21 cellular contexts compared by ENCODE assay signal in genomic region chr2:180663016-180663471, GRCh38.
A peak's percentile ranks its signal among the peaks of the same experiment; 100 is the strongest.
DNase-seq lines count a peak whose midpoint lies in the region; ATAC-seq and TF ChIP-seq lines count a peak whose summit lies in the region.
"Had no signal": no experiment of that assay in that cellular context is flagged by ENCODE, and none has a peak within 500 bp of the region (broad histone marks: within the 10 kb centered on the region; RNA-seq: fewer than 3 reads in every experiment).

No MANE protein-coding gene starts in this region.

- RAD21 ChIA-PET in HCT116 (lab: Charles Lee; ENCODE audit: low non-redundant PET in 1 of 2, low total read pairs in 2 of 2, uncharacterized antibody in 2 of 2, unreplicated experiment in 2 of 2), result no interaction called here

- H3K27ac Mint-ChIP-seq in CD8-positive, alpha-beta memory T cell, result peak overlapping the region in 1 of 8 donors; percentile 10
- no peak overlapping the region for H3K27ac Mint-ChIP-seq in activated CD4-positive, alpha-beta T cell treated with anti-CD3 and anti-CD28 coated beads for 36 hours
- H3K27ac Mint-ChIP-seq: activated CD8-positive, alpha-beta T cell treated with anti-CD3 and anti-CD28 coated beads for 36 hours; progenitor cell of endocrine pancreas had no signal

- CTCF ChIA-PET in CD8-positive, alpha-beta memory T cell (lab: Charles Lee), result no interaction called here
- CTCF ChIA-PET in HCT116 (lab: Charles Lee), result no interaction called here
- CTCF ChIA-PET in activated CD4-positive, alpha-beta T cell treated with anti-CD3 and anti-CD28 coated beads for 36 hours (lab: Charles Lee), result interaction anchor here (0.6 to 0.7 kb wide), 2 partner anchors 19 to 1004 kb away, joined by 3 read pairs; no protein-coding TSS in a partner anchor

- H2AFZ ChIP-seq in HCT116 (ENCODE audit: low read depth, low read length, poor library complexity, severe bottlenecking), result no peak overlapping the region

- no TSS peak for BruUV-seq in HCT116 (replicated peaks; lab: Mats Ljungman, UMichigan)

- H3K36me3 Mint-ChIP-seq in CD8-positive, alpha-beta memory T cell, result no peaks in the 10 kb centered on the region
- no peaks in the 10 kb centered on the region for H3K36me3 Mint-ChIP-seq in activated CD4-positive, alpha-beta T cell treated with anti-CD3 and anti-CD28 coated beads for 36 hours (ENCODE audit: low read depth)

- no peak overlapping the region for H3K4me3 ChIP-seq in CD8-positive, alpha-beta memory T cell (ENCODE audit: low read length)
- no peak overlapping the region for H3K4me3 ChIP-seq in HCT116 (replicated peaks in 1 of 2; ENCODE audit: low read depth in 1 of 2, low read length in 2 of 2)
- H3K4me3 ChIP-seq in fibroblast of villous mesenchyme (ENCODE audit: low read depth, low read length), result no peak overlapping the region
- H3K4me3 ChIP-seq: mucosa of descending colon, SJCRH30, tibial artery had no signal

- H3K4me1 Mint-ChIP-seq in CD8-positive, alpha-beta memory T cell, result peaks cover 1 to 22% (median 11%) of the 10 kb centered on the region in 3 donors
- no peaks in the 10 kb centered on the region for H3K4me1 Mint-ChIP-seq in activated CD4-positive, alpha-beta T cell treated with anti-CD3 and anti-CD28 coated beads for 36 hours

- no peak for TF ChIP-seq POLR2A in HCT116 (IDR thresholded peaks at IDR 0.05; ENCODE audit: borderline replicate concordance, extremely low read depth, insufficient read depth, insufficient read length)

- H3K9me2 ChIP-seq in HCT116 (ENCODE audit: insufficient read depth), result no peaks in the 10 kb centered on the region

- no peaks in the 10 kb centered on the region for H3K9me3 ChIP-seq in CD8-positive, alpha-beta memory T cell (ENCODE audit: low read length)
- no peaks in the 10 kb centered on the region for H3K9me3 ChIP-seq in HCT116 (ENCODE audit: control insufficient read depth in 1 of 2, insufficient read depth in 1 of 2, low read depth in 1 of 2, low read length in 2 of 2)
- H3K9me3 ChIP-seq: breast epithelium, mucosa of descending colon, SJCRH30, tibial artery had no signal

- H3K27ac ChIP-seq in CD8-positive, alpha-beta memory T cell (ENCODE audit: low read depth, low read length), result no peak overlapping the region
- no peak overlapping the region for H3K27ac ChIP-seq in HCT116 (ENCODE audit: low read depth, low read length)
- H3K27ac ChIP-seq: breast epithelium, SJCRH30, tibial artery had no signal

- H3K9me3 Mint-ChIP-seq in CD8-positive, alpha-beta memory T cell, result peaks cover 0 to 1% (median 0%) of the 10 kb centered on the region in 5 donors
- H3K9me3 Mint-ChIP-seq in activated CD4-positive, alpha-beta T cell treated with anti-CD3 and anti-CD28 coated beads for 36 hours (ENCODE audit: low read depth), result no peaks in the 10 kb centered on the region
- H3K9me3 Mint-ChIP-seq: activated CD8-positive, alpha-beta T cell treated with anti-CD3 and anti-CD28 coated beads for 36 hours had no signal

- no peaks in the 10 kb centered on the region for H3K4me1 ChIP-seq in CD8-positive, alpha-beta memory T cell (ENCODE audit: insufficient read depth, low read length)
- peaks cover 0 to 4% of the 10 kb centered on the region in 2 experiments; a peak in 2 of 4 replicates for H3K4me1 ChIP-seq in HCT116 (ENCODE audit: control insufficient read depth in 1 of 2, insufficient read depth in 2 of 2, low read length in 2 of 2)
- H3K4me1 ChIP-seq: breast epithelium, tibial artery had no signal

- TF ChIP-seq CTCF in HCT116 (IDR thresholded peaks at IDR 0.05 in 2 of 3, conservative IDR thresholded peaks at IDR 0.05 in 1 of 3; ENCODE audit: borderline replicate concordance in 1 of 3, insufficient read depth in 1 of 3, low read depth in 2 of 3, low read length in 2 of 3) (no peak), fibroblast of villous mesenchyme (IDR thresholded peaks at IDR 0.05; ENCODE audit: insufficient read depth, low read depth, low read length) (no peak)

- intact Hi-C loops in HCT116 (cut with micrococcal nuclease), result no loop called here
- intact Hi-C loops in activated CD4-positive, alpha-beta T cell treated with anti-CD3 and anti-CD28 coated beads for 36 hours (cut with DNase I, micrococcal nuclease), result no loop called here

- no peaks in the 10 kb centered on the region for H3K79me2 ChIP-seq in HCT116 (ENCODE audit: insufficient read depth, low read length)

- no peak for TF ChIP-seq RAD21 in HCT116 (IDR thresholded peaks at IDR 0.05; ENCODE audit: low read depth)

- peaks cover 10 to 46% of the 10 kb centered on the region in 2 donors for H3K27me3 Mint-ChIP-seq in CD8-positive, alpha-beta memory T cell
- H3K27me3 Mint-ChIP-seq in activated CD4-positive, alpha-beta T cell treated with anti-CD3 and anti-CD28 coated beads for 36 hours, result peaks cover 16% of the 10 kb centered on the region
- H3K27me3 Mint-ChIP-seq: progenitor cell of endocrine pancreas had no signal

- H3K4me3 Mint-ChIP-seq in CD8-positive, alpha-beta memory T cell, result peak overlapping the region in 5 of 7 donors; percentile 4 to 56 (median 54)
- H3K4me3 Mint-ChIP-seq in activated CD4-positive, alpha-beta T cell treated with anti-CD3 and anti-CD28 coated beads for 36 hours, result no peak overlapping the region
- H3K4me3 Mint-ChIP-seq: activated CD8-positive, alpha-beta T cell treated with anti-CD3 and anti-CD28 coated beads for 36 hours had no signal

- H3K36me3 ChIP-seq in CD8-positive, alpha-beta memory T cell (ENCODE audit: insufficient read depth, low read length), result no peaks in the 10 kb centered on the region
- H3K36me3 ChIP-seq in HCT116 (ENCODE audit: control insufficient read depth in 1 of 2, insufficient read depth in 2 of 2, low read length in 2 of 2), result no peaks in the 10 kb centered on the region
- H3K36me3 ChIP-seq: breast epithelium, SJCRH30, tibial artery had no signal

- no peaks in the 10 kb centered on the region for H3K27me3 ChIP-seq in CD8-positive, alpha-beta memory T cell (ENCODE audit: insufficient read depth, low read length, poor library complexity, severe bottlenecking)
- no peaks in the 10 kb centered on the region for H3K27me3 ChIP-seq in HCT116 (ENCODE audit: insufficient read depth, low read length)
- H3K27me3 ChIP-seq: breast epithelium, SJCRH30 had no signal

- POLR2A ChIA-PET in CD8-positive, alpha-beta memory T cell (lab: Charles Lee), result no interaction called here
- POLR2A ChIA-PET in HCT116 (lab: Charles Lee), result no interaction called here
- POLR2A ChIA-PET in activated CD4-positive, alpha-beta T cell treated with anti-CD3 and anti-CD28 coated beads for 36 hours (lab: Charles Lee), result interaction anchor here (0.6 kb wide), 1 partner anchor 293 kb away, joined by 3 read pairs; no protein-coding TSS in a partner anchor

- ATAC-seq in HCT116, result no peak
- ATAC-seq in activated CD4-positive, alpha-beta T cell treated with anti-CD3 and anti-CD28 coated beads for 36 hours, result no peak
- ATAC-seq: activated CD8-positive, alpha-beta T cell treated with anti-CD3 and anti-CD28 coated beads for 36 hours; mucosa of descending colon had no signal

- H3K9ac ChIP-seq in HCT116 (ENCODE audit: low read length), result no peak overlapping the region

- no peak for DNase-seq in CD8-positive, alpha-beta memory T cell
- no peak for DNase-seq in HCT116 (ENCODE audit: low read depth, low spot score)
- DNase-seq in RPMI7951 (ENCODE audit: low read depth), result peak; percentile 27
- DNase-seq in fibroblast of villous mesenchyme (ENCODE audit: low read depth), result peak; percentile 18
- no peak for DNase-seq in activated CD4-positive, alpha-beta T cell treated with anti-CD3 and anti-CD28 coated beads for 36 hours
- DNase-seq in D341Med (ENCODE audit: low spot score), result no peak
- no peak for DNase-seq in Ammon's horn (ENCODE audit: low spot score)
- no peak for DNase-seq in HuH-7.5 (ENCODE audit: low spot score)
- DNase-seq: activated CD8-positive, alpha-beta T cell treated with anti-CD3 and anti-CD28 coated beads for 36 hours; activated effector memory CD4-positive, alpha-beta T cell treated with anti-CD3 and anti-CD28 coated beads, Interleukin-2, amount 50 U/mL, for 16 hours; C1 segment of cervical spinal cord; effector CD8-positive, alpha-beta T cell; H7; kidney; mucosa of descending colon; NCI-H2081; SJCRH30; stimulated activated CD8-positive, alpha-beta memory T cell treated with anti-CD3 and anti-CD28 coated beads, Interleukin-4, amount 100 ng/mL, for 48 hours; tibial artery had no signal

- H3K4me2 ChIP-seq in HCT116 (ENCODE audit: low read length), result peak overlapping the region; percentile 5; the same call in 1 of the 2 replicates

- H4K20me1 ChIP-seq in HCT116 (ENCODE audit: insufficient read depth), result no peaks in the 10 kb centered on the region

TF ChIP-seq in HCT116, 20 proteins besides CTCF, POLR2A, EP300 and RAD21 (continues in another document):
- TF ChIP-seq SRF (IDR thresholded peaks at IDR 0.05; ENCODE audit: low read depth) (no peak), ELF1 (IDR thresholded peaks at IDR 0.05; ENCODE audit: borderline replicate concordance, low read depth) (no peak), ZFX (IDR thresholded peaks at IDR 0.05) (no peak), EZH2phosphoT487 (IDR thresholded peaks at IDR 0.05; ENCODE audit: borderline replicate concordance) (no peak), YY1 (IDR thresholded peaks at IDR 0.05; ENCODE audit: extremely low read depth, insufficient replicate concordance, low read depth, low read length) (no peak), MAX (IDR thresholded peaks at IDR 0.05) (no peak)

Comparison
In these comparisons a context has a peak if more than half of its experiments do, and no peak if none do; other contexts are left out.
1. DNase-seq: peak in RPMI7951 (single experiment) and fibroblast of villous mesenchyme (single experiment); none in CD8-positive, alpha-beta memory T cell (0 of 5), HCT116 (single experiment), activated CD4-positive, alpha-beta T cell treated with anti-CD3 and anti-CD28 coated beads for 36 hours (single experiment), D341Med (single experiment), Ammon's horn (single experiment) and HuH-7.5 (single experiment).